ENCODE assay signal across 1 cellular context in genomic region chr9:137254624-137255447, GRCh38.
A peak's percentile ranks its signal among the peaks of the same experiment; 100 is the strongest.
TF ChIP-seq lines count a peak whose summit lies in the region.

NELFB (plus strand) TSS chr9:137255327.

TF ChIP-seq in K562, 482 proteins besides CTCF, POLR2A, EP300 and RAD21 (continued from another document and continues in another):
- TF ChIP-seq MGA (IDR thresholded peaks at IDR 0.05), result no peak
- peak; percentile 93 for TF ChIP-seq HCFC1 (IDR thresholded peaks at IDR 0.05; ENCODE audit: low read depth, low read length)
- TF ChIP-seq ARID3A (IDR thresholded peaks at IDR 0.05; ENCODE audit: borderline replicate concordance, low read depth, low read length), result no peak
- no peak for TF ChIP-seq ZNF436 (CRISPR knock-in tag; IDR thresholded peaks at IDR 0.05)
- no peak for TF ChIP-seq ZNF780A (CRISPR knock-in tag; IDR thresholded peaks at IDR 0.05)
- TF ChIP-seq PHB2 (IDR thresholded peaks at IDR 0.05; ENCODE audit: low read depth), result no peak
- TF ChIP-seq CBX2 (IDR thresholded peaks at IDR 0.05; ENCODE audit: insufficient read depth, low read length, poor library complexity, severe bottlenecking), result no peak
- peak; percentile 62 for TF ChIP-seq U2AF1 (optimal IDR thresholded peaks at IDR 0.05; ENCODE audit: low read depth, low read length)
- peak; percentile 37; the same call in 1 of the 2 replicates for TF ChIP-seq MYC (IDR thresholded peaks at IDR 0.05; ENCODE audit: low read depth, low read length)
- no peak for TF ChIP-seq MYC (CRISPR knock-in tag; IDR thresholded peaks at IDR 0.05; ENCODE audit: borderline replicate concordance, low read depth)
- TF ChIP-seq HMGN3 (IDR thresholded peaks at IDR 0.05; ENCODE audit: borderline replicate concordance, extremely low read depth, insufficient read length, low read depth, low read length), result peak; percentile 75
- TF ChIP-seq ZNF263 (CRISPR knock-in tag; IDR thresholded peaks at IDR 0.05; ENCODE audit: borderline replicate concordance), result peak; percentile 23; the same call in 1 of the 2 replicates
- no peak for TF ChIP-seq AFF4 (CRISPR knock-in tag; IDR thresholded peaks at IDR 0.05)
- peak; percentile 19; the same call in 1 of the 2 replicates for TF ChIP-seq NKRF (IDR thresholded peaks at IDR 0.05; ENCODE audit: borderline replicate concordance)
- no peak for TF ChIP-seq ZEB2 (IDR thresholded peaks at IDR 0.05)
- TF ChIP-seq XRCC4 (IDR thresholded peaks at IDR 0.05; ENCODE audit: extremely low read depth, insufficient read depth, insufficient read length), result no peak
- TF ChIP-seq MEF2A (IDR thresholded peaks at IDR 0.05; ENCODE audit: control insufficient read depth, low read depth, low read length), result no peak
- no peak for TF ChIP-seq ATF2 (CRISPR knock-in tag; IDR thresholded peaks at IDR 0.05)
- peak; percentile 83 for TF ChIP-seq CBX1 (IDR thresholded peaks at IDR 0.05; ENCODE audit: low read depth)
- TF ChIP-seq ZNF277 (CRISPR knock-in tag; IDR thresholded peaks at IDR 0.05; ENCODE audit: borderline replicate concordance), result no peak
- TF ChIP-seq PATZ1 (CRISPR knock-in tag; IDR thresholded peaks at IDR 0.05; ENCODE audit: borderline replicate concordance), result no peak
- TF ChIP-seq ESRRA (IDR thresholded peaks at IDR 0.05; ENCODE audit: borderline replicate concordance, low read depth), result peak; percentile 18; the same call in 1 of the 2 replicates
- TF ChIP-seq HDGF (IDR thresholded peaks at IDR 0.05), result no peak
- no peak for TF ChIP-seq ZNF583 (CRISPR knock-in tag; IDR thresholded peaks at IDR 0.05)
